In genomic region chr19:56725829-56726424, GRCh38 we compare ENCODE assay signal across 12 cellular contexts. TPM values are rescaled to one million over a fixed set of nuclear protein-coding genes. Genes with fewer than 3 reads are reported as not detected.
DNase-seq lines count a peak whose midpoint lies in the region; ATAC-seq and TF ChIP-seq lines count a peak whose summit lies in the region.
"Had no signal": no experiment of that assay in that cellular context is flagged by ENCODE, and none has a peak within 500 bp of the region (broad histone marks: within the 10 kb centered on the region; RNA-seq: fewer than 3 reads in every experiment).

No MANE protein-coding gene starts in this region.

- ATAC-seq in T-cell (replicated peaks in 1 of 4) (no peak), HG03521 (IDR thresholded peaks at IDR 0.05; ENCODE audit: unreplicated experiment) (no peak), HG03025 (IDR thresholded peaks at IDR 0.05; ENCODE audit: low FRiP score, unreplicated experiment) (no peak)

- H3K4me3 Mint-ChIP-seq in T-cell = no peak overlapping the region
- H3K4me3 Mint-ChIP-seq: dendritic cell treated with granulocyte-macrophage colony-stimulating factor and Interleukin-4, amounts not matched to agents 40 ng/mL and 50 ng/mL, for 4 days; nephron had no signal

- no peak for TF ChIP-seq POLR2A in NB4 (IDR thresholded peaks at IDR 0.05; ENCODE audit: extremely low read depth, insufficient read length)

- no peak overlapping the region for H3K27ac ChIP-seq in C4-2B

- POLR2A ChIA-PET in T-cell (lab: Charles Lee) = no interaction called here

- H3K27ac Mint-ChIP-seq in T-cell = no peak overlapping the region
- H3K27ac Mint-ChIP-seq: dendritic cell treated with granulocyte-macrophage colony-stimulating factor and Interleukin-4, amounts not matched to agents 40 ng/mL and 50 ng/mL, for 4 days; nephron had no signal

- peaks cover 25 to 65% (median 57%) of the 10 kb centered on the region in 3 donors for H3K9me3 Mint-ChIP-seq in T-cell

- no peak overlapping the region for H3K4me3 ChIP-seq in NB4 (ENCODE audit: low read depth, low read length)

- DNase-seq in NB4 (ENCODE audit: low read depth) (peak; percentile 5), cerebellar cortex (ENCODE audit: low spot score) (peak; percentile 59), medulla oblongata (ENCODE audit: extremely low spot score) (peak; percentile 84), T-cell (no peak), NCI-H524 treated with DMSO at 0.1 percent for 48 hours (lab: John Stamatoyannopoulos, UW) (no peak)
- DNase-seq: activated CD4-positive, CD25-positive, alpha-beta regulatory T cell; stimulated activated CD4-positive, alpha-beta T cell treated with anti-CD3 and anti-CD28 coated beads, Interleukin-2, amount 100 ng/mL, for 48 hours had no signal

- CTCF ChIA-PET in T-cell (lab: Charles Lee) = no interaction called here

- H3K36me3 Mint-ChIP-seq in T-cell = peaks cover 7% of the 10 kb centered on the region

- TF ChIP-seq CTCF in C4-2B (conservative IDR thresholded peaks at IDR 0.05) (peak; percentile 66), NB4 (IDR thresholded peaks at IDR 0.05; ENCODE audit: low read depth, low read length) (peak; percentile 20)

- no peaks in the 10 kb centered on the region for H3K4me1 Mint-ChIP-seq in T-cell
- H3K4me1 Mint-ChIP-seq: nephron had no signal

- no peaks in the 10 kb centered on the region for H3K27me3 Mint-ChIP-seq in T-cell
- H3K27me3 Mint-ChIP-seq: dendritic cell treated with granulocyte-macrophage colony-stimulating factor and Interleukin-4, amounts not matched to agents 40 ng/mL and 50 ng/mL, for 4 days had no signal

RNA-seq across cellular contexts. Expression of gene ZNF835, which starts 54.4 kb away (rescaled TPM):
- 10 to 100 TPM in 1 of 5 donors, 1 to 10 TPM in 2, under 1 TPM in 2; 0.28 to 11.7 (median 4.0) TPM for total RNA-seq in T-cell

Comparison
In these comparisons a context has a peak if more than half of its experiments do, and no peak if none do; other contexts are left out.
1. DNase-seq: peak in NB4 (single experiment), cerebellar cortex (single experiment) and medulla oblongata (single experiment); none in T-cell (0 of 34) and NCI-H524 treated with DMSO at 0.1 percent for 48 hours (single experiment).